In the genomic region with DNA sequence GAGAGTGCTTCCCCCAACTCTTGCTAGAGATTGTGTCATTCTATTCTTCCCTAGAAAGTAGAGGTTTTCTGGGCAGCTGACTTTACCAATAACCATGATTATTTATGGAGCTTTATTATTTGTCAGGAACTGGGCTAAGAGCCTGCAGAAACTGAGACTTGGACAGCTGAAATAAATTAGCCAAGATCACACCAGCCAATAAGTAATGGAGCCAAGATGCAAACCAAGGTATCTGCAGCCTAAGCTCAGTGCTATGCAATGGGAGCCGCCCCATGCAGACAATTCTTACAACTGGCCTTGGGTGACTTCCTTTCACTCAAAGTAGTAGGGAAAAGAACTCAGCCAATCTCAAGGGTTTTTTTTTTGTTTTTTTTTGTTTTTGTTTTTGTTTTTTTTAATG, we compare ENCODE assay signal across 1 cellular context.
TF ChIP-seq lines count a peak whose summit lies in the region.

No MANE protein-coding gene starts in this region.

TF ChIP-seq in H1, 55 proteins besides CTCF, POLR2A, EP300 and RAD21:
- TF ChIP-seq KDM1A (IDR thresholded peaks at IDR 0.05; ENCODE audit: borderline replicate concordance, low read length) (no peak), HDAC6 (IDR thresholded peaks at IDR 0.05; ENCODE audit: low read depth, low read length) (no peak), SUZ12 (IDR thresholded peaks at IDR 0.05; ENCODE audit: low read length) (no peak), KDM4A (IDR thresholded peaks at IDR 0.05; ENCODE audit: low read depth, low read length, severe bottlenecking) (no peak), SP1 (IDR thresholded peaks at IDR 0.05; ENCODE audit: low read depth, low read length) (no peak), TCF12 (IDR thresholded peaks at IDR 0.05; ENCODE audit: low read depth, low read length) (no peak), JUND (IDR thresholded peaks at IDR 0.05; ENCODE audit: low read length) (no peak), RBBP5 (IDR thresholded peaks at IDR 0.05; ENCODE audit: borderline replicate concordance, low read depth, low read length) (no peak), POU5F1 (IDR thresholded peaks at IDR 0.05; ENCODE audit: low read depth, low read length) (no peak), BRCA1 (IDR thresholded peaks at IDR 0.05; ENCODE audit: low read depth, low read length) (no peak), FOSL1 (IDR thresholded peaks at IDR 0.05; ENCODE audit: insufficient read depth, low read depth, low read length) (no peak), EZH2 (IDR thresholded peaks at IDR 0.05; ENCODE audit: low read depth, low read length, severe bottlenecking) (no peak)
- TF ChIP-seq, protein P1, sequence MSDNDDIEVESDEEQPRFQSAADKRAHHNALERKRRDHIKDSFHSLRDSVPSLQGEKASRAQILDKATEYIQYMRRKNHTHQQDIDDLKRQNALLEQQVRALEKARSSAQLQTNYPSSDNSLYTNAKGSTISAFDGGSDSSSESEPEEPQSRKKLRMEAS (IDR thresholded peaks at IDR 0.05), result no peak
